Comparison of ENCODE assay signal across 13 cellular contexts in genomic region chr17:77402159-77402731, GRCh38.
DNase-seq lines count a peak whose midpoint lies in the region; ATAC-seq and TF ChIP-seq lines count a peak whose summit lies in the region.
"Had no signal": no experiment of that assay in that cellular context is flagged by ENCODE, and none has a peak within 500 bp of the region (broad histone marks: within the 10 kb centered on the region; RNA-seq: fewer than 3 reads in every experiment).

No MANE protein-coding gene starts in this region.

- TF ChIP-seq CTCF in DND-41 (IDR thresholded peaks at IDR 0.05; ENCODE audit: borderline replicate concordance, extremely low read depth, low read length, poor library complexity, severe bottlenecking), result no peak
- no peak for TF ChIP-seq CTCF in neural progenitor cell (IDR thresholded peaks at IDR 0.05)
- no peak for TF ChIP-seq CTCF in nephron progenitor cell (IDR thresholded peaks at IDR 0.05)

- peaks cover 88% of the 10 kb centered on the region for H3K4me1 ChIP-seq in CD4-positive, CD25-positive, alpha-beta regulatory T cell (ENCODE audit: control insufficient read depth, insufficient read depth, low read length, poor library complexity, severe bottlenecking)
- H3K4me1 ChIP-seq in DND-41 (ENCODE audit: insufficient read depth, low read length) (peaks cover 87% of the 10 kb centered on the region), neural progenitor cell (peaks cover 6% of the 10 kb centered on the region)

- H4K20me1 ChIP-seq in DND-41 (ENCODE audit: insufficient read depth, low read length), result peaks cover 14% of the 10 kb centered on the region
- peaks cover 96% of the 10 kb centered on the region for H4K20me1 ChIP-seq in neural progenitor cell (ENCODE audit: low read depth)

- H3K9me3 Mint-ChIP-seq in CD4-positive, CD25-positive, alpha-beta regulatory T cell, result no peaks in the 10 kb centered on the region
- H3K9me3 Mint-ChIP-seq in activated naive CD8-positive, alpha-beta T cell treated with anti-CD3 and anti-CD28 coated beads, Interleukin-2, amount 10 ng/mL, durations not matched to agents 7 days and 5 days, result no peaks in the 10 kb centered on the region
- peaks cover under 1% of the 10 kb centered on the region for H3K9me3 Mint-ChIP-seq in neural progenitor cell
- H3K9me3 Mint-ChIP-seq in nephron progenitor cell, result no peaks in the 10 kb centered on the region

- no peak overlapping the region for H3K27ac ChIP-seq in CD4-positive, CD25-positive, alpha-beta regulatory T cell (ENCODE audit: insufficient read depth, low read length, poor library complexity, severe bottlenecking)
- H3K27ac ChIP-seq in DND-41 (ENCODE audit: low read length) (peak overlapping the region; percentile 97), neural progenitor cell (no peak overlapping the region)
- H3K27ac ChIP-seq: cardiac muscle cell had no signal

- H3K4me2 ChIP-seq in DND-41 (ENCODE audit: insufficient read depth, low read length) (no peak overlapping the region), neural progenitor cell (no peak overlapping the region)

- H3K27ac Mint-ChIP-seq in CD4-positive, CD25-positive, alpha-beta regulatory T cell, result peak overlapping the region; percentile 88 to 97 (median 96)
- H3K27ac Mint-ChIP-seq in activated naive CD8-positive, alpha-beta T cell treated with anti-CD3 and anti-CD28 coated beads, Interleukin-2, amount 10 ng/mL, durations not matched to agents 7 days and 5 days, result peak overlapping the region; percentile 76
- peak overlapping the region; percentile 65 for H3K27ac Mint-ChIP-seq in neural progenitor cell
- H3K27ac Mint-ChIP-seq in nephron progenitor cell, result no peak overlapping the region

- no peak overlapping the region for H2AFZ ChIP-seq in DND-41 (ENCODE audit: low read depth, low read length)
- no peak overlapping the region for H2AFZ ChIP-seq in neural progenitor cell (replicated peaks)

- no peak overlapping the region for H3K4me3 ChIP-seq in CD4-positive, CD25-positive, alpha-beta regulatory T cell (ENCODE audit: low read depth, low read length)
- H3K4me3 ChIP-seq in DND-41 (ENCODE audit: low read depth in 1 of 2, low read length in 2 of 2) (no peak overlapping the region), neural progenitor cell (no peak overlapping the region)
- H3K4me3 ChIP-seq: cardiac muscle cell had no signal

- peaks cover 6 to 92% (median 61%) of the 10 kb centered on the region in 4 donors for H3K4me1 Mint-ChIP-seq in CD4-positive, CD25-positive, alpha-beta regulatory T cell
- H3K4me1 Mint-ChIP-seq in activated naive CD8-positive, alpha-beta T cell treated with anti-CD3 and anti-CD28 coated beads, Interleukin-2, amount 10 ng/mL, durations not matched to agents 7 days and 5 days, result peaks cover 79% of the 10 kb centered on the region
- H3K4me1 Mint-ChIP-seq in neural progenitor cell (peaks cover 21% of the 10 kb centered on the region), nephron progenitor cell (peaks cover 75% of the 10 kb centered on the region)

- POLR2A ChIA-PET in activated naive CD8-positive, alpha-beta T cell treated with anti-CD3 and anti-CD28 coated beads, Interleukin-2, amount 10 ng/mL, durations not matched to agents 7 days and 5 days (lab: Charles Lee), result interaction anchor here (0.9 to 2.5 kb wide), 5 partner anchors 14 to 556 kb away, joined by 3 to 8 read pairs (median 7); partner anchors contain the start of gene TNRC6C

- H3K79me2 ChIP-seq in DND-41 (ENCODE audit: insufficient read depth, low read length) (peaks cover 91% of the 10 kb centered on the region), neural progenitor cell (ENCODE audit: low read depth) (peaks cover 98% of the 10 kb centered on the region)

- H3K4me3 Mint-ChIP-seq in CD4-positive, CD25-positive, alpha-beta regulatory T cell, result peak overlapping the region; percentile 63 to 99 (median 74)
- peak overlapping the region; percentile 51 for H3K4me3 Mint-ChIP-seq in activated naive CD8-positive, alpha-beta T cell treated with anti-CD3 and anti-CD28 coated beads, Interleukin-2, amount 10 ng/mL, durations not matched to agents 7 days and 5 days
- H3K4me3 Mint-ChIP-seq in neural progenitor cell, result no peak overlapping the region
- H3K4me3 Mint-ChIP-seq in nephron progenitor cell, result no peak overlapping the region

- H3K27me3 ChIP-seq in CD4-positive, CD25-positive, alpha-beta regulatory T cell (ENCODE audit: control insufficient read depth, insufficient read depth, low read length), result no peaks in the 10 kb centered on the region
- H3K27me3 ChIP-seq in DND-41 (ENCODE audit: insufficient read depth, low read length, poor library complexity) (no peaks in the 10 kb centered on the region), neural progenitor cell (no peaks in the 10 kb centered on the region)
- H3K27me3 ChIP-seq: cardiac muscle cell had no signal

- H3K9me3 ChIP-seq in CD4-positive, CD25-positive, alpha-beta regulatory T cell (ENCODE audit: control insufficient read depth in 2 of 2, low read length in 2 of 2), result no peaks in the 10 kb centered on the region
- H3K9me3 ChIP-seq in DND-41 (ENCODE audit: insufficient read depth, low read length, severe bottlenecking), result no peaks in the 10 kb centered on the region
- H3K9me3 ChIP-seq in neural progenitor cell (ENCODE audit: low read depth), result no peaks in the 10 kb centered on the region

- H3F3A ChIP-seq in neural progenitor cell (ENCODE audit: low read depth), result no peaks in the 10 kb centered on the region

- H3K27me3 Mint-ChIP-seq in CD4-positive, CD25-positive, alpha-beta regulatory T cell, result peaks cover 6% of the 10 kb centered on the region
- no peaks in the 10 kb centered on the region for H3K27me3 Mint-ChIP-seq in activated naive CD8-positive, alpha-beta T cell treated with anti-CD3 and anti-CD28 coated beads, Interleukin-2, amount 10 ng/mL, durations not matched to agents 7 days and 5 days
- H3K27me3 Mint-ChIP-seq in neural progenitor cell (ENCODE audit: insufficient read depth, low read depth) (peaks cover 4% of the 10 kb centered on the region), nephron progenitor cell (ENCODE audit: low read depth, poor library complexity) (peaks cover under 1% of the 10 kb centered on the region)

- no peak for DNase-seq in CD4-positive, CD25-positive, alpha-beta regulatory T cell
- DNase-seq in DND-41 (no peak), neural progenitor cell (ENCODE audit: low spot score) (no peak), occipital lobe (lab: John Stamatoyannopoulos, UW) (no peak), nephron progenitor cell (no peak)
- DNase-seq in activated naive CD8-positive, alpha-beta T cell treated with anti-CD3 and anti-CD28 coated beads, Interleukin-2, amount 10 ng/mL, durations not matched to agents 7 days and 5 days, result no peak
- DNase-seq: activated effector memory CD4-positive, alpha-beta T cell treated with Interleukin-2 at 50 U/mL for 16 hours; NCI-H1417; OCI-M1; stimulated activated CD4-positive, alpha-beta T cell treated with anti-CD3 and anti-CD28 coated beads, Interleukin-2, amount 100 ng/mL, for 24 hours; stimulated activated CD8-positive, alpha-beta memory T cell treated with anti-CD3 and anti-CD28 coated beads, Interleukin-4, amount 100 ng/mL, for 48 hours had no signal

- peaks cover 13% of the 10 kb centered on the region for H3K36me3 ChIP-seq in CD4-positive, CD25-positive, alpha-beta regulatory T cell (ENCODE audit: control insufficient read depth, insufficient read depth, low read length)
- H3K36me3 ChIP-seq in DND-41 (ENCODE audit: insufficient read depth, low read length), result peaks cover 33% of the 10 kb centered on the region
- no peaks in the 10 kb centered on the region for H3K36me3 ChIP-seq in neural progenitor cell

- peaks cover 23% of the 10 kb centered on the region for H3K36me3 Mint-ChIP-seq in CD4-positive, CD25-positive, alpha-beta regulatory T cell
- H3K36me3 Mint-ChIP-seq in activated naive CD8-positive, alpha-beta T cell treated with anti-CD3 and anti-CD28 coated beads, Interleukin-2, amount 10 ng/mL, durations not matched to agents 7 days and 5 days, result peaks cover 29% of the 10 kb centered on the region
- H3K36me3 Mint-ChIP-seq in neural progenitor cell (peaks cover 20% of the 10 kb centered on the region), nephron progenitor cell (ENCODE audit: low read depth) (peaks cover 16% of the 10 kb centered on the region)

- H3K9ac ChIP-seq in DND-41 (ENCODE audit: low read depth, low read length) (peak overlapping the region; percentile 70; the same call in 1 of the 2 replicates), neural progenitor cell (no peak overlapping the region)

- ATAC-seq in CD4-positive, CD25-positive, alpha-beta regulatory T cell (ENCODE audit: low read depth in 2 of 2), result no peak
- ATAC-seq in DND-41 (ENCODE audit: insufficient read depth, low read depth) (no peak), GM21717 (IDR thresholded peaks at IDR 0.05; ENCODE audit: unreplicated experiment) (no peak)
- ATAC-seq in activated naive CD8-positive, alpha-beta T cell treated with anti-CD3 and anti-CD28 coated beads, Interleukin-2, amount 10 ng/mL, durations not matched to agents 7 days and 5 days (ENCODE audit: low read depth), result no peak

Comparison
In these comparisons a context has a peak if more than half of its experiments do, and no peak if none do; other contexts are left out.
1. H3K4me3 Mint-ChIP-seq: peak in CD4-positive, CD25-positive, alpha-beta regulatory T cell (4 of 4) and activated naive CD8-positive, alpha-beta T cell treated with anti-CD3 and anti-CD28 coated beads, Interleukin-2, amount 10 ng/mL, durations not matched to agents 7 days and 5 days (single experiment); none in neural progenitor cell (single experiment) and nephron progenitor cell (single experiment).